In the genomic region with DNA sequence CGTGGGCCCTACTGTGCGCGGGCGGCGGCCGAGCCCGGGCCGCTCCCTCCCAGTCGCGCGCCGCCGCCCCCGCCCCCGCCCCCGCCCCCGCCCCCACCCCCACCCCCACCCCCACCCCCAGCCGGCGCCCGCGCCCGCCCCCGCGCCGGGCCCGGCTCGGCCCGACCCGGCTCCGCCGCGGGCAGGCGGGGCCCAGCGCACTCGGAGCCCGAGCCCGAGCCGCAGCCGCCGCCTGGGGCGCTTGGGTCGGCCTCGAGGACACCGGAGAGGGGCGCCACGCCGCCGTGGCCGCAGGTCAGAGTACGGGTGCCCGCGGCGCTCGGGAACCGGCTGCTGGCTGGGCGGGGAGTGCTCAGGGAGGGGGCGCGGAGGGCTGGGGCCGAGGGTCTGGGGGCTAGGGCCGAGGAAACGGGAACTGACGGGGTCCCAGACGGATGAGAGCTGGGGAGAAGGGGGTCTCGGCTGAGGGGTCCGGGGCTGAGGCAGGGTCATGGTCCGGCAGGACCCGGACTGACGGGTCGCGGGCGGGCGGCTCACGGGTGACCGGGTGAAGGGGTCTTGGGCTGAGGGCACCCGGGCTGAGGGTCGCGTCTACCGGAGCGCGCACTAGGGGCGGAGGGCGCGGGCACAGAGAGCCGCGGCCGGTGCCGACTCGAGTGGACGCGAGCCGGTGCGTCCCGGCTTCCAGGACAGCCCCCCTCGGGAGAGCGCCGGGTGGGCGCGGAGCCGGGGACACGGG, we compare ENCODE assay signal across 8 cellular contexts. TPM values are rescaled to one million over a fixed set of nuclear protein-coding genes. Genes with fewer than 3 reads are reported as not detected.
DNase-seq lines count a peak whose midpoint lies in the region; ATAC-seq and TF ChIP-seq lines count a peak whose summit lies in the region.

No MANE protein-coding gene starts in this region.

- H3K4me1 ChIP-seq in HUES48 (ENCODE audit: control insufficient read depth, insufficient read depth, low read length): no peaks in the 10 kb centered on the region
- peaks cover 13% of the 10 kb centered on the region for H3K4me1 ChIP-seq in body of pancreas

- no peak overlapping the region for H3K27ac ChIP-seq in HUES48 (ENCODE audit: low read depth, low read length)
- peak overlapping the region in 3 of 4 donors; percentile 34 to 61 (median 40) for H3K27ac ChIP-seq in body of pancreas

- ATAC-seq in body of pancreas (peak; percentile 78), HG03439 (IDR thresholded peaks at IDR 0.05; ENCODE audit: unreplicated experiment) (no peak)
- peak; percentile 57 to 68 for ATAC-seq in stimulated activated naive B cell treated with anti-CD40 and anti-IgM and Interleukin-4, amounts not matched to agents 10 μg/mL and 1 μg/mL and 100 μg/mL, for 72 hours (replicated peaks)

- peak overlapping the region; percentile 76 to 83 for H3K4me3 Mint-ChIP-seq in stimulated activated naive B cell treated with anti-CD40 and anti-IgM and Interleukin-4, amounts not matched to agents 10 μg/mL and 1 μg/mL and 100 μg/mL, for 72 hours

- H3K27me3 ChIP-seq in HUES48 (ENCODE audit: control insufficient read depth, insufficient read depth, low read length) (peaks cover 78% of the 10 kb centered on the region), body of pancreas (peaks cover 0 to 11% of the 10 kb centered on the region in 2 donors)

- no peaks in the 10 kb centered on the region for H3K9me3 ChIP-seq in HUES48 (ENCODE audit: control insufficient read depth, insufficient read depth, low read length)
- H3K9me3 ChIP-seq in body of pancreas: no peaks in the 10 kb centered on the region

- no peak for TF ChIP-seq CTCF in body of pancreas (IDR thresholded peaks at IDR 0.05)

- TF ChIP-seq POLR2A in body of pancreas (IDR thresholded peaks at IDR 0.05): no peak

- peaks cover 0 to 3% of the 10 kb centered on the region in 2 donors for H3K9me3 Mint-ChIP-seq in stimulated activated naive B cell treated with anti-CD40 and anti-IgM and Interleukin-4, amounts not matched to agents 10 μg/mL and 1 μg/mL and 100 μg/mL, for 72 hours

- H3K36me3 Mint-ChIP-seq in stimulated activated naive B cell treated with anti-CD40 and anti-IgM and Interleukin-4, amounts not matched to agents 10 μg/mL and 1 μg/mL and 100 μg/mL, for 72 hours: no peaks in the 10 kb centered on the region

- DNase-seq in COLO668 (lab: John Stamatoyannopoulos, UW; ENCODE audit: unreplicated experiment): peak; percentile 44
- peak; percentile 16 to 32 (median 23) for DNase-seq in body of pancreas
- DNase-seq in iris pigment epithelial cell (ENCODE audit: low read depth): peak; percentile 41
- no peak for DNase-seq in stimulated activated naive B cell treated with anti-CD40 and anti-IgM and Interleukin-4, amounts not matched to agents 10 μg/mL and 1 μg/mL and 100 μg/mL, for 72 hours
- no peak for DNase-seq in foreskin melanocyte
- DNase-seq in NCI-H187 (lab: John Stamatoyannopoulos, UW): no peak

- H3K9ac ChIP-seq in HUES48 (ENCODE audit: low read depth, low read length): no peak overlapping the region

- H3K4me1 Mint-ChIP-seq in stimulated activated naive B cell treated with anti-CD40 and anti-IgM and Interleukin-4, amounts not matched to agents 10 μg/mL and 1 μg/mL and 100 μg/mL, for 72 hours: peaks cover 0 to 12% of the 10 kb centered on the region in 2 donors

- peak overlapping the region; percentile 87 for H3K27ac Mint-ChIP-seq in stimulated activated naive B cell treated with anti-CD40 and anti-IgM and Interleukin-4, amounts not matched to agents 10 μg/mL and 1 μg/mL and 100 μg/mL, for 72 hours

- H3K27me3 Mint-ChIP-seq in stimulated activated naive B cell treated with anti-CD40 and anti-IgM and Interleukin-4, amounts not matched to agents 10 μg/mL and 1 μg/mL and 100 μg/mL, for 72 hours: peaks cover 37 to 53% of the 10 kb centered on the region in 2 donors

- H3K36me3 ChIP-seq in HUES48 (ENCODE audit: control insufficient read depth, insufficient read depth, low read length): no peaks in the 10 kb centered on the region
- no peaks in the 10 kb centered on the region for H3K36me3 ChIP-seq in body of pancreas (replicated peaks in 1 of 2; ENCODE audit: insufficient read depth in 1 of 2, low read depth in 2 of 2)

- intact Hi-C loops in body of pancreas (cut with DNase I): no loop called here

- H3K4me3 ChIP-seq in HUES48 (ENCODE audit: low read depth, low read length): peak overlapping the region; percentile 60
- peak overlapping the region in 1 of 2 donors; percentile 24 for H3K4me3 ChIP-seq in body of pancreas

- 1 to 3% methylated on average over 28 to 66 of the region's 100 CpGs for WGBS in body of pancreas, 2 donors

RNA-seq across cellular contexts. Expression of gene PPARG, which starts 1.0 kb away (rescaled TPM):
- total RNA-seq in body of pancreas: 10 to 100 TPM in 1 of 2 donors, 1 to 10 TPM in 1; 5.4 to 44.2 TPM

Comparison
In these comparisons a context has a peak if more than half of its experiments do, and no peak if none do; other contexts are left out.
1. DNase-seq: peak in COLO668 (single experiment), body of pancreas (4 of 4) and iris pigment epithelial cell (single experiment); none in stimulated activated naive B cell treated with anti-CD40 and anti-IgM and Interleukin-4, amounts not matched to agents 10 μg/mL and 1 μg/mL and 100 μg/mL, for 72 hours (single experiment), foreskin melanocyte (single experiment) and NCI-H187 (0 of 2).